12 cellular contexts compared by ENCODE assay signal in genomic region chr2:3594493-3595281, GRCh38. TPM values are rescaled to one million over a fixed set of nuclear protein-coding genes. Genes with fewer than 3 reads are reported as not detected.
DNase-seq lines count a peak whose midpoint lies in the region; ATAC-seq, FAIRE-seq and TF ChIP-seq lines count a peak whose summit lies in the region.
"Had no signal": no experiment of that assay in that cellular context is flagged by ENCODE, and none has a peak within 500 bp of the region (broad histone marks: within the 10 kb centered on the region; RNA-seq: fewer than 3 reads in every experiment).

Gene COLEC11 (plus strand): TSS chr2:3595112. CDS start chr2:3604341, 9,229 bp downstream.

- peaks cover 35% of the 10 kb centered on the region for H3K4me1 Mint-ChIP-seq in activated T-cell treated with anti-CD3 and anti-CD28 coated beads, Interleukin-2, amount 50 U/mL, for 72 hours (ENCODE audit: low read depth)

- peaks cover 1 to 4% of the 10 kb centered on the region in 2 donors for H3K36me3 Mint-ChIP-seq in activated T-cell treated with anti-CD3 and anti-CD28 coated beads, Interleukin-2, amount 50 U/mL, for 72 hours (ENCODE audit: insufficient read depth in 2 of 2)

- H3K4me3 ChIP-seq in adipocyte (ENCODE audit: low read length) (peak within 1 kb of the TSS; percentile 56), pancreas (no peak within 1 kb of the TSS)
- H3K4me3 ChIP-seq: MG63 had no signal

- H3K9me3 ChIP-seq in adipocyte (ENCODE audit: control insufficient read depth, low read length) (no peaks in the 10 kb centered on the region), pancreas (no peaks in the 10 kb centered on the region)
- H3K9me3 ChIP-seq: MG63 had no signal

- DNase-seq in AG08396 (ENCODE audit: low spot score) (peak; percentile 53), adipocyte (ENCODE audit: low read depth) (peak; percentile 28), left cardiac atrium (peak; percentile 84), pancreas (no peak), NCI-H748 (lab: John Stamatoyannopoulos, UW; ENCODE audit: unreplicated experiment) (no peak), NCI-H2081 treated with DMSO at 0.1 percent for 48 hours (lab: John Stamatoyannopoulos, UW) (no peak)
- DNase-seq in activated T-cell treated with anti-CD3 and anti-CD28 coated beads, Interleukin-2, amount 50 U/mL, for 72 hours = no peak
- DNase-seq: activated gamma-delta T cell treated with Interleukin-2 at 50 U/mL for 16 hours, MG63 had no signal

- ATAC-seq in left cardiac atrium (peak; percentile 92 to 96), pancreas (peak in 3 of 4 donors; percentile 25 to 66 (median 39)), HG03521 (IDR thresholded peaks at IDR 0.05; ENCODE audit: unreplicated experiment) (no peak)
- ATAC-seq in activated T-cell treated with anti-CD3 and anti-CD28 coated beads, Interleukin-2, amount 50 U/mL, for 72 hours (replicated peaks in 1 of 2) = no peak
- ATAC-seq: CD8-positive, alpha-beta T cell had no signal

- H3K27me3 Mint-ChIP-seq in activated T-cell treated with anti-CD3 and anti-CD28 coated beads, Interleukin-2, amount 50 U/mL, for 72 hours (ENCODE audit: low read depth) = peaks cover 18% of the 10 kb centered on the region

- H3K36me3 ChIP-seq in adipocyte (ENCODE audit: control insufficient read depth, insufficient read depth, low read length, severe bottlenecking) (no peaks in the 10 kb centered on the region), pancreas (no peaks in the 10 kb centered on the region)

- H3K9ac ChIP-seq in adipocyte (ENCODE audit: low read length) = peak within 1 kb of the TSS; percentile 72

- peaks cover 8% of the 10 kb centered on the region for H3K4me1 ChIP-seq in adipocyte (ENCODE audit: control insufficient read depth, insufficient read depth, low read length)
- no peaks in the 10 kb centered on the region for H3K4me1 ChIP-seq in pancreas

- no peak for TF ChIP-seq CTCF in pancreas (IDR thresholded peaks at IDR 0.05)

- H3K27ac ChIP-seq in pancreas = no peak within 1 kb of the TSS

- H3K27me3 ChIP-seq in adipocyte (replicated peaks; ENCODE audit: control insufficient read depth, insufficient read depth, low read length) (no peaks in the 10 kb centered on the region), pancreas (no peaks in the 10 kb centered on the region)
- H3K27me3 ChIP-seq: MG63 had no signal

- no peaks in the 10 kb centered on the region for H3K9me3 Mint-ChIP-seq in activated T-cell treated with anti-CD3 and anti-CD28 coated beads, Interleukin-2, amount 50 U/mL, for 72 hours
- H3K9me3 Mint-ChIP-seq: CD8-positive, alpha-beta T cell; neural crest cell had no signal

- WGBS in pancreas, 2 donors = 40 to 65% methylated on average over 40 of the region's 40 CpGs

- no peak for FAIRE-seq in pancreas (lab: Jason Lieb, UNC)

- peak within 1 kb of the TSS in 1 of 2 donors; percentile 15 for H3K4me3 Mint-ChIP-seq in activated T-cell treated with anti-CD3 and anti-CD28 coated beads, Interleukin-2, amount 50 U/mL, for 72 hours
- H3K4me3 Mint-ChIP-seq: CD8-positive, alpha-beta T cell; neural crest cell had no signal

- H3K27ac Mint-ChIP-seq in activated T-cell treated with anti-CD3 and anti-CD28 coated beads, Interleukin-2, amount 50 U/mL, for 72 hours = no peak within 1 kb of the TSS
- H3K27ac Mint-ChIP-seq: CD8-positive, alpha-beta T cell had no signal

- intact Hi-C loops in left cardiac atrium (cut with DNase I) (loop anchor here (5.0 to 10.0 kb wide), 2 partner anchors 50 to 58 kb away; no protein-coding TSS in a partner anchor), pancreas (cut with DNase I) (no loop called here)

RNA-seq across cellular contexts. Expression of gene COLEC11, which starts in this region (rescaled TPM):
- total RNA-seq in left cardiac atrium = 10 to 100 TPM in 1 of 2 donors, 1 to 10 TPM in 1; 3.3 to 25.0 TPM
- 1 to 10 TPM; 2.0 to 6.1 (median 3.2) TPM for total RNA-seq in pancreas
- polyA plus RNA-seq in pancreas = 10 to 100 TPM in 1 of 2 donors, 1 to 10 TPM in 1; 9.5 to 11.9 TPM
- total RNA-seq in activated T-cell treated with anti-CD3 and anti-CD28 coated beads, Interleukin-2, amount 50 U/mL, for 72 hours = under 1 TPM; 0.21 to 0.41 TPM
- total RNA-seq: CD8-positive, alpha-beta T cell; neural crest cell had no signal

Comparison
In these comparisons a context has a peak if more than half of its experiments do, and no peak if none do; other contexts are left out.
1. DNase-seq: peak in AG08396 (single experiment), adipocyte (single experiment) and left cardiac atrium (single experiment); none in pancreas (0 of 6), NCI-H748 (single experiment), activated T-cell treated with anti-CD3 and anti-CD28 coated beads, Interleukin-2, amount 50 U/mL, for 72 hours (0 of 2) and NCI-H2081 treated with DMSO at 0.1 percent for 48 hours (single experiment).
2. ATAC-seq: peak in left cardiac atrium (2 of 2) and pancreas (3 of 4); none in HG03521 (single experiment) and activated T-cell treated with anti-CD3 and anti-CD28 coated beads, Interleukin-2, amount 50 U/mL, for 72 hours (0 of 2).
3. intact Hi-C loops: an anchor here in left cardiac atrium (5.0 to 10.0 kb wide); none called in pancreas.